1 cellular context compared by ENCODE assay signal in the genomic region with DNA sequence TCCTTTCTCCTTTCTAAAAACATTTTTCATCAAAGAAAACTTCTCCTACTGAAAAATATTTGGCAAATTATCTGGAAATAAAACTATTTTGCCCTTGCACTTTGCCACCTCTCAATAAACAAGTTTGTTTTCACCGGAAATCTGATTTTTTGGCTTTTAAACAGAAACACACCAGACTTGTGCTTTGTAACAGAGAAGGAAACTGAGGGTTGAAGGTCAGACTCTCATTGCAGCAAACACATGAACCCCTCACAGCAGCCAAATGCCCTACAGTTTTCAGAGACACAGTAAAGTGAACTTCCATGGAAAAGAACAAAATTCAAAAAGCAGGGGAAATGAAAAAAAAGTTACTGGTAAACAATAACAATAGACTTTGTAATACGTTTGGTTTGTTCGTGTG.
TF ChIP-seq lines count a peak whose summit lies in the region.

No MANE protein-coding gene starts in this region.

TF ChIP-seq in HepG2, 621 proteins besides CTCF, POLR2A, EP300 and RAD21 (continued from another document):
- TF ChIP-seq, protein P1, sequence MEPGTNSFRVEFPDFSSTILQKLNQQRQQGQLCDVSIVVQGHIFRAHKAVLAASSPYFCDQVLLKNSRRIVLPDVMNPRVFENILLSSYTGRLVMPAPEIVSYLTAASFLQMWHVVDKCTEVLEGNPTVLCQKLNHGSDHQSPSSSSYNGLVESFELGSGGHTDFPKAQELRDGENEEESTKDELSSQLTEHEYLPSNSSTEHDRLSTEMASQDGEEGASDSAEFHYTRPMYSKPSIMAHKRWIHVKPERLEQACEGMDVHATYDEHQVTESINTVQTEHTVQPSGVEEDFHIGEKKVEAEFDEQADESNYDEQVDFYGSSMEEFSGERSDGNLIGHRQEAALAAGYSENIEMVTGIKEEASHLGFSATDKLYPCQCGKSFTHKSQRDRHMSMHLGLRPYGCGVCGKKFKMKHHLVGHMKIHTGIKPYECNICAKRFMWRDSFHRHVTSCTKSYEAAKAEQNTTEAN (CRISPR knock-in tag; conservative IDR thresholded peaks at IDR 0.05) = no peak
- no peak for TF ChIP-seq TCF7 (IDR thresholded peaks at IDR 0.05; ENCODE audit: low read depth)
- TF ChIP-seq RAD51 (IDR thresholded peaks at IDR 0.05; ENCODE audit: borderline replicate concordance) = no peak
- TF ChIP-seq TRIM24 (CRISPR knock-in tag; IDR thresholded peaks at IDR 0.05) = no peak
- TF ChIP-seq, protein P2, sequence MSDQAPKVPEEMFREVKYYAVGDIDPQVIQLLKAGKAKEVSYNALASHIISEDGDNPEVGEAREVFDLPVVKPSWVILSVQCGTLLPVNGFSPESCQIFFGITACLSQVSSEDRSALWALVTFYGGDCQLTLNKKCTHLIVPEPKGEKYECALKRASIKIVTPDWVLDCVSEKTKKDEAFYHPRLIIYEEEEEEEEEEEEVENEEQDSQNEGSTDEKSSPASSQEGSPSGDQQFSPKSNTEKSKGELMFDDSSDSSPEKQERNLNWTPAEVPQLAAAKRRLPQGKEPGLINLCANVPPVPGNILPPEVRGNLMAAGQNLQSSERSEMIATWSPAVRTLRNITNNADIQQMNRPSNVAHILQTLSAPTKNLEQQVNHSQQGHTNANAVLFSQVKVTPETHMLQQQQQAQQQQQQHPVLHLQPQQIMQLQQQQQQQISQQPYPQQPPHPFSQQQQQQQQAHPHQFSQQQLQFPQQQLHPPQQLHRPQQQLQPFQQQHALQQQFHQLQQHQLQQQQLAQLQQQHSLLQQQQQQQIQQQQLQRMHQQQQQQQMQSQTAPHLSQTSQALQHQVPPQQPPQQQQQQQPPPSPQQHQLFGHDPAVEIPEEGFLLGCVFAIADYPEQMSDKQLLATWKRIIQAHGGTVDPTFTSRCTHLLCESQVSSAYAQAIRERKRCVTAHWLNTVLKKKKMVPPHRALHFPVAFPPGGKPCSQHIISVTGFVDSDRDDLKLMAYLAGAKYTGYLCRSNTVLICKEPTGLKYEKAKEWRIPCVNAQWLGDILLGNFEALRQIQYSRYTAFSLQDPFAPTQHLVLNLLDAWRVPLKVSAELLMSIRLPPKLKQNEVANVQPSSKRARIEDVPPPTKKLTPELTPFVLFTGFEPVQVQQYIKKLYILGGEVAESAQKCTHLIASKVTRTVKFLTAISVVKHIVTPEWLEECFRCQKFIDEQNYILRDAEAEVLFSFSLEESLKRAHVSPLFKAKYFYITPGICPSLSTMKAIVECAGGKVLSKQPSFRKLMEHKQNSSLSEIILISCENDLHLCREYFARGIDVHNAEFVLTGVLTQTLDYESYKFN (CRISPR knock-in tag; conservative IDR thresholded peaks at IDR 0.05) = no peak
- TF ChIP-seq CHD2 (IDR thresholded peaks at IDR 0.05; ENCODE audit: low read depth, low read length) = no peak
- TF ChIP-seq, protein P3, sequence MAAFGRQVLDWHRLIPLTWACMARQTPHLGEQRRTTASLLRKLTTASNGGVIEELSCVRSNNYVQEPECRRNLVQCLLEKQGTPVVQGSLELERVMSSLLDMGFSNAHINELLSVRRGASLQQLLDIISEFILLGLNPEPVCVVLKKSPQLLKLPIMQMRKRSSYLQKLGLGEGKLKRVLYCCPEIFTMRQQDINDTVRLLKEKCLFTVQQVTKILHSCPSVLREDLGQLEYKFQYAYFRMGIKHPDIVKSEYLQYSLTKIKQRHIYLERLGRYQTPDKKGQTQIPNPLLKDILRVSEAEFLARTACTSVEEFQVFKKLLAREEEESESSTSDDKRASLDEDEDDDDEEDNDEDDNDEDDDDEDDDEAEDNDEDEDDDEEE (CRISPR knock-in tag; IDR thresholded peaks at IDR 0.05) = no peak
- no peak for TF ChIP-seq CC2D1A (CRISPR knock-in tag; IDR thresholded peaks at IDR 0.05)
TF ChIP-seq in HepG2: peak in this region for 0.
